In the genomic region with DNA sequence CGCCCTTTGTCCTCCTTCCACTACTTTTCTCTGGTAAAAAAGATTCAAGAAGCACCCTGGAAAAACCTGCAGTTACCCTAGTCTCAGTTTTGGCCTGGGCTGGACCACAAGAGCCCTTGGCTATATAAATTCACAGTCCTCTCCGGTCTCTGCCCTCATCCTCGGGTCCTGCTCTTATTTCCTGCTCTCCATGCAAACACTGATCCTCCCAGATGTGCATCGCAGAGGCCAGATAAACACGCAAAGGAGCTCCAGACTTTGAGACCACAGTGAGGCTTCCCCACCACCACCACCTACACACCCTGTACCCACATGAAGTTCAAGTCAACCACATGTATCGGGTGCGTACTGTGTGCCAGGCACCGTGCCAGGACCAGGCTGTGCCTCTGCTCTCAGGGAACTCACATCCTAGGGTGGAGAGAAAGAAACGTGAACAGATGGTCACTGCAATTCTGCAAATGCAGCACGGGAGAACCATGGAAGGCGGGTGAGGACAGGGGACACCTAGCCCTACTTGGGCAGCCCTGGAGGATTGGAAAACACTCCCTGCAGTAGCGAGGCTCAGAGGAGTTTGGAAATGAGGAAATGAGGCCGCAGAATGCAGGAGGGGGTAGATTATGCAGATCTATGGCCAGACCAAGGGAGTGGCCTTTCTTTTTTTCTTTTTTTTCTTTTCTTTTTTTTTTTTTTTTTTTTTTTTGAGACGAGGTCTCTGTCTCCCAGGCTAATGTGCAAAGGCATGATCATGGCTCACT, we compare ENCODE assay signal across 8 cellular contexts. TPM values are rescaled to one million over a fixed set of nuclear protein-coding genes. Genes with fewer than 3 reads are reported as not detected.
DNase-seq lines count a peak whose midpoint lies in the region; ATAC-seq, FAIRE-seq and TF ChIP-seq lines count a peak whose summit lies in the region.

No MANE protein-coding gene starts in this region.

- H3K4me3 Mint-ChIP-seq in glutamatergic neuron (ENCODE audit: unreplicated experiment), result peak overlapping the region; percentile 75

- intact Hi-C loops in pancreas (cut with DNase I), result loop anchor here in 2 of 3 donors (5.0 to 10.0 kb wide), 2 partner anchors 245 to 248 kb away; a partner anchor contains a TSS

- H3K9me3 ChIP-seq in ES-I3 (ENCODE audit: control insufficient read depth, insufficient read depth, low read length) (no peaks in the 10 kb centered on the region), SJCRH30 (replicated peaks) (no peaks in the 10 kb centered on the region), pancreas (no peaks in the 10 kb centered on the region)

- peaks cover 13% of the 10 kb centered on the region for H3K27me3 Mint-ChIP-seq in glutamatergic neuron (ENCODE audit: unreplicated experiment)

- H3K36me3 ChIP-seq in ES-I3 (ENCODE audit: insufficient read depth, low read length) (peaks cover 3% of the 10 kb centered on the region; the same call in 1 of the 2 replicates), SJCRH30 (peaks cover 11% of the 10 kb centered on the region; the same call in 1 of the 2 replicates), pancreas (peaks cover 0 to 30% (median 13%) of the 10 kb centered on the region in 3 donors)

- H3K36me3 Mint-ChIP-seq in glutamatergic neuron (ENCODE audit: unreplicated experiment), result no peaks in the 10 kb centered on the region

- peaks cover 5% of the 10 kb centered on the region for H3K9me3 Mint-ChIP-seq in glutamatergic neuron (ENCODE audit: unreplicated experiment)

- peak overlapping the region; percentile 60 for H3K4me3 ChIP-seq in SJCRH30
- H3K4me3 ChIP-seq in pancreas, result peak overlapping the region in 3 of 4 donors; percentile 23 to 44 (median 27)

- DNase-seq in SJCRH30 (peak; percentile 54 to 71), glutamatergic neuron (no peak), pancreas (peak; percentile 64 to 90 (median 78)), D341Med (ENCODE audit: low spot score) (no peak), GM19240 (ENCODE audit: insufficient read length, low spot score) (no peak)
- DNase-seq in activated naive CD4-positive, alpha-beta T cell treated with anti-CD3 and anti-CD28 coated beads, Interleukin-2, amount 50 U/mL, for 16 hours, result peak; percentile 66

- ATAC-seq in HG03280 (IDR thresholded peaks at IDR 0.05; ENCODE audit: unreplicated experiment), result peak; percentile 1
- ATAC-seq in pancreas, result peak; percentile 29 to 46 (median 38)

- H3K4me1 Mint-ChIP-seq in glutamatergic neuron (ENCODE audit: low read depth, unreplicated experiment), result peaks cover 18% of the 10 kb centered on the region

- no peak for FAIRE-seq in pancreas (lab: Jason Lieb, UNC)

- H3K4me1 ChIP-seq in ES-I3 (ENCODE audit: insufficient read depth, low read length), result peaks cover 14% of the 10 kb centered on the region
- H3K4me1 ChIP-seq in SJCRH30, result peaks cover 17% of the 10 kb centered on the region; the same call in 1 of the 2 replicates
- peaks cover 3 to 19% (median 9%) of the 10 kb centered on the region in 3 donors for H3K4me1 ChIP-seq in pancreas

- peak overlapping the region; percentile 53 for H3K9ac ChIP-seq in ES-I3 (ENCODE audit: low read depth, low read length)

- peak overlapping the region; percentile 86 for H3K27ac Mint-ChIP-seq in glutamatergic neuron (ENCODE audit: unreplicated experiment)

- H3K27ac ChIP-seq in SJCRH30 (peak overlapping the region; percentile 46), pancreas (peak overlapping the region; percentile 65 to 89 (median 76))

- TF ChIP-seq CTCF in glutamatergic neuron (IDR thresholded peaks at IDR 0.05; ENCODE audit: partially characterized antibody, unreplicated experiment), result no peak
- TF ChIP-seq CTCF in pancreas (IDR thresholded peaks at IDR 0.05), result no peak

- WGBS in pancreas, 2 donors, result 9 to 10% methylated on average over 14 of the region's 14 CpGs

- H3K27me3 ChIP-seq in SJCRH30 (no peaks in the 10 kb centered on the region), pancreas (no peaks in the 10 kb centered on the region)

RNA-seq across cellular contexts. Expression of a gene that starts 7.5 kb away (rescaled TPM):
- 61.5 and 69.9 TPM in 2 replicates for total RNA-seq in SJCRH30 (2014; rRNA removed; shearing (Covaris generic))
- total RNA-seq in glutamatergic neuron (ENCODE audit: unreplicated experiment) (9.7 TPM), pancreas (10 to 100 TPM; 54.2 to 90.8 (median 71.5) TPM)
- 10 to 100 TPM; 76.0 to 89.8 TPM for polyA plus RNA-seq in pancreas

RNA-seq across cellular contexts. Expression of a gene that starts 11.8 kb away (rescaled TPM):
- total RNA-seq in SJCRH30 (2014; rRNA removed; shearing (Covaris generic)), result 0.02 and 0.03 TPM in 2 replicates
- not detected for total RNA-seq in glutamatergic neuron (ENCODE audit: unreplicated experiment)
- 10 to 100 TPM; 10.7 to 27.9 (median 17.6) TPM for total RNA-seq in pancreas
- 10 to 100 TPM; 10.1 to 12.6 TPM for polyA plus RNA-seq in pancreas

RNA-seq across cellular contexts. Expression of a gene that starts 25.1 kb away (rescaled TPM):
- total RNA-seq in SJCRH30 (2014; rRNA removed; shearing (Covaris generic)), result 0.35 and 0.36 TPM in 2 replicates
- total RNA-seq in glutamatergic neuron (ENCODE audit: unreplicated experiment) (not detected), pancreas (10 to 100 TPM in 2 of 6 donors, 1 to 10 TPM in 3, under 1 TPM in 1; 0.51 to 16.2 (median 5.6) TPM)
- polyA plus RNA-seq in pancreas, result 1 to 10 TPM; 3.9 to 6.4 TPM

RNA-seq across cellular contexts. Expression of a gene that starts 50.5 kb away (rescaled TPM):
- total RNA-seq in SJCRH30 (2014; rRNA removed; shearing (Covaris generic)), result not detected in 2 replicates
- total RNA-seq in glutamatergic neuron (ENCODE audit: unreplicated experiment) (not detected), pancreas (1 to 10 TPM in 3 of 6 donors, under 1 TPM in 3; 0.64 to 2.7 (median 1.0) TPM)
- polyA plus RNA-seq in pancreas, result 1 to 10 TPM; 4.5 to 7.3 TPM

Comparison
In these comparisons a context has a peak if more than half of its experiments do, and no peak if none do; other contexts are left out.
1. DNase-seq: peak in SJCRH30 (2 of 2), activated naive CD4-positive, alpha-beta T cell treated with anti-CD3 and anti-CD28 coated beads, Interleukin-2, amount 50 U/mL, for 16 hours (single experiment) and pancreas (6 of 6); none in glutamatergic neuron (single experiment), D341Med (single experiment) and GM19240 (single experiment).